Comparison of ENCODE assay signal across 24 cellular contexts in genomic region chr6:82915666-82916065, GRCh38.
"Had no signal": no experiment of that assay in that cellular context is flagged by ENCODE, and none has a peak within 500 bp of the region (broad histone marks: within the 10 kb centered on the region; RNA-seq: fewer than 3 reads in every experiment).

No MANE protein-coding gene starts in this region.

- H3K9me3 ChIP-seq: esophagus squamous epithelium, ovary, right atrium auricular region, sigmoid colon, stomach, thoracic aorta had no signal

- H3K4me3 ChIP-seq: coronary artery, esophagus squamous epithelium, lung, neural progenitor cell, ovary, right atrium auricular region, sigmoid colon, skin epidermis, stomach, thoracic aorta, transverse colon had no signal

- H3K36me3 ChIP-seq: esophagus squamous epithelium, ovary, right atrium auricular region, sigmoid colon, thoracic aorta, transverse colon had no signal

- ATAC-seq: left colon; left ventricle myocardium superior; natural killer cell treated with Interleukin-12 subunit alpha and Interleukin-12 subunit beta and Interleukin-15 and Interleukin-18, amount 100 ng/mL, for 72 hours had no signal

- H3K4me1 ChIP-seq: stomach, transverse colon had no signal

- H3K27ac Mint-ChIP-seq: immature natural killer cell; natural killer cell treated with Interleukin-12 subunit alpha and Interleukin-12 subunit beta and Interleukin-15 and Interleukin-18, amount 100 ng/mL, for 72 hours; neural progenitor cell had no signal

- H3K27ac ChIP-seq: coronary artery, esophagus squamous epithelium, neural progenitor cell, ovary, right atrium auricular region, skin epidermis, stomach, thoracic aorta, transverse colon had no signal

- H3K27me3 Mint-ChIP-seq: natural killer cell treated with Interleukin-12 subunit alpha and Interleukin-12 subunit beta and Interleukin-15 and Interleukin-18, amount 100 ng/mL, for 72 hours had no signal

- H3K4me3 Mint-ChIP-seq: immature natural killer cell; natural killer cell treated with Interleukin-12 subunit alpha and Interleukin-12 subunit beta and Interleukin-15 and Interleukin-18, amount 100 ng/mL, for 72 hours; neural progenitor cell had no signal

- DNase-seq: effector CD8-positive, alpha-beta T cell; esophagus squamous epithelium; foreskin fibroblast; immature natural killer cell; kidney; left colon; left ventricle myocardium superior; mesenchymal stem cell; midbrain; nucleus accumbens; ovary; sigmoid colon; stimulated activated CD4-positive, alpha-beta T cell treated with anti-CD3 and anti-CD28 coated beads, Interleukin-12 subunit alpha, Interleukin-12 subunit beta, amount 100 ng/mL, for 4 hours; stimulated activated naive CD4-positive, alpha-beta T cell; stomach; substantia nigra; transverse colon had no signal

- H3K4me1 Mint-ChIP-seq: immature natural killer cell had no signal
